6 cellular contexts compared by ENCODE assay signal in the genomic region with DNA sequence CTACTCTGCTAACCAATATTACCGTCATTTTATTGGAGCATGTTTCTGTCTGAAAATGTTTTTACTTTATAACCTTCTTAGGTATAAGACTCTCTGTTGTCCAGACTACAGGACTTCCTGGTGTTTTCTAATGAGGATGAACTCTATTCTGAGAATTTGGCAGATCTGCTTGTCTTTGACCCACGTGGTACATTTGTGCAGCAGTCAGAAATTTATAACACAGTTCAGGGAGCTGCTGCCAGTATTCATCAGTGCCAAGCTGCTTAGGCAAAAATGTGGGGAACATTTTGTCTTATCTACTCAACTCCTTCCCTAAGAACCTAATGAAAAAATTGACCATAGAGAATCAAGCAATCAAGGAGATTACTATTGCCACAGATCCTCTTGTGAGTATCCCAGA.
DNase-seq lines count a peak whose midpoint lies in the region; ATAC-seq and TF ChIP-seq lines count a peak whose summit lies in the region.
"Not testable (repeated sequence)": the region's sequence is repeated elsewhere in the genome, so short reads cannot be mapped to it uniquely, and the experiment has no call there.

No MANE protein-coding gene starts in this region.

- not testable (repeated sequence) for H3K27me3 ChIP-seq in heart right ventricle; subcutaneous abdominal adipose tissue (ENCODE audit: control insufficient read depth in 5 of 5, insufficient read depth in 4 of 5, low read length in 5 of 5)

- H3K27ac ChIP-seq in heart right ventricle = not testable (repeated sequence)
- peak overlapping the region; percentile 41 for H3K27ac ChIP-seq in subcutaneous abdominal adipose tissue (ENCODE audit: low read depth, low read length)

- TF ChIP-seq CTCF in MCF 10A (IDR thresholded peaks at IDR 0.05; ENCODE audit: unreplicated experiment); heart right ventricle (IDR thresholded peaks at IDR 0.05): not testable (repeated sequence)

- ATAC-seq in Right ventricle myocardium inferior (peak; percentile 94), heart right ventricle (peak; percentile 69 to 97 (median 80)), left ventricle myocardium superior (peak; percentile 95)

- not testable (repeated sequence) for H3K9ac ChIP-seq in subcutaneous abdominal adipose tissue (ENCODE audit: low read length in 5 of 5)

- H3K4me3 Mint-ChIP-seq in MCF 10A (ENCODE audit: unreplicated experiment) = peak overlapping the region; percentile 39

- 41 to 49% methylated on average over 2 of the region's 2 CpGs for WGBS in heart right ventricle, 2 donors

- H3K36me3 ChIP-seq in heart right ventricle; subcutaneous abdominal adipose tissue (ENCODE audit: control insufficient read depth in 5 of 5, insufficient read depth in 5 of 5, low read length in 5 of 5): not testable (repeated sequence)

- CTCF ChIA-PET in MCF 10A (lab: Yijun Ruan, JAX) = interaction anchor here (0.7 to 1.3 kb wide), 2 partner anchors 29 to 71 kb away, joined by 3 read pairs; no protein-coding TSS in a partner anchor

- H3K27ac Mint-ChIP-seq in MCF 10A (ENCODE audit: low read depth, unreplicated experiment) = peak overlapping the region; percentile 9

- H3K4me3 ChIP-seq in heart right ventricle; subcutaneous abdominal adipose tissue (ENCODE audit: low read depth in 1 of 5, low read length in 5 of 5): not testable (repeated sequence)

- H3K4me1 Mint-ChIP-seq in MCF 10A (ENCODE audit: insufficient read depth, unreplicated experiment) = peaks cover 24% of the 10 kb centered on the region

- H3K4me1 ChIP-seq in heart right ventricle = not testable (repeated sequence)
- peaks cover 0 to 14% (median 0%) of the 10 kb centered on the region in 5 donors for H3K4me1 ChIP-seq in subcutaneous abdominal adipose tissue (ENCODE audit: control insufficient read depth in 5 of 5, insufficient read depth in 5 of 5, low read length in 5 of 5)

- intact Hi-C loops in MCF 10A (cut with micrococcal nuclease); Right ventricle myocardium inferior (cut with DNase I); heart right ventricle (cut with DNase I); left ventricle myocardium superior (cut with micrococcal nuclease): not testable (repeated sequence)

- not testable (repeated sequence) for H3K27me3 Mint-ChIP-seq in MCF 10A (ENCODE audit: insufficient read depth, unreplicated experiment)

- H3K36me3 Mint-ChIP-seq in MCF 10A (ENCODE audit: insufficient read depth, unreplicated experiment) = not testable (repeated sequence)

- H3K9me3 Mint-ChIP-seq in MCF 10A (ENCODE audit: unreplicated experiment) = not testable (repeated sequence)

- POLR2A ChIA-PET in MCF 10A (lab: Yijun Ruan, JAX) = not testable (repeated sequence)

- not testable (repeated sequence) for DNase-seq in MCF 10A (ENCODE audit: unreplicated experiment); Right ventricle myocardium inferior (ENCODE audit: missing footprints); heart right ventricle
- DNase-seq in left ventricle myocardium superior (peak; percentile 29), pons (ENCODE audit: low spot score) (peak; percentile 21)

- peaks cover 0 to 20% (median 0%) of the 10 kb centered on the region in 11 donors for H3K9me3 ChIP-seq in heart right ventricle
- H3K9me3 ChIP-seq in subcutaneous abdominal adipose tissue (ENCODE audit: control insufficient read depth in 5 of 5, low read length in 5 of 5) = not testable (repeated sequence)

- not testable (repeated sequence) for BruUV-seq in MCF 10A (replicated peaks; lab: Mats Ljungman, UMichigan)
